13 cellular contexts compared by ENCODE assay signal in the genomic region with DNA sequence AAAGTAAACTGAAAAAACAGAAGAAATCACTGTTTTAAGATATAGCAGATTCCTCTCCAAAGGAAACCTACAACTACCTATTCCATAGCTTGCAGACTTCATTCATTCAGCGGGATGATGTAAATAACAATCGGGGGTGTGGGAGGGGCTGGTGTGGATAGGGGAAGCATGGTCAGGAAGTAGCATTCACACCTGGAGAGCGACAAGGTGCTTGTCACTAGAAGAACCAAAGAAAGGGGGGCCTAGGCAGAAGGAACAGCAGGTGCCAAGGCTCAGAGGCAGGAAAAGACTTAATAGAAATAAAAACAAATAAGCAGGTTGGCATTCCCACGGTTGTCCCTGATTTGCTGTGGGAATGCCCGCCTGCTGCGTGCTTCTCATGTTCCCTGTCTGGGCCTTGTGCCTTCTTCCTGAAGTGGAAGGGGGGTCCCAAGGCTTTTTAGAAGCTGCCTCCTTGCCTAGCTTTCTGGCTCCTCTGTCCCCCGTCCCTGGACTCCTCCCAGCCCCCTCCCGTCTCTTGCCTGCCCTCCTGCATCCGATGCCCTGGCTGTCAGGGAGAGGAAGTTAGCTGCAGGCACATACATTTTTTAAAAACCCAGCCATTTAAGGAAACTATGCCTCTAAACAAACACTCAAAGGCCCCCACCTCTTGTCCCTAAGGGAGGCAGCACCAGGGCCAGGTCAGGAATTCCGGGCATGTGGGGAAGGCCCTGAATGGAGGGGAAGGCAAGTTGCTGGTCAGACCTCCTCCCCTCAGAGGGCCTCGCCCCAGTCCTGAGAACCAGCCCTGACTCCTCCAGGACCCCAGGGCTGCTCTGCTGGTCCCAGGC. TPM values are rescaled to one million over a fixed set of nuclear protein-coding genes. Genes with fewer than 3 reads are reported as not detected.
DNase-seq lines count a peak whose midpoint lies in the region; ATAC-seq, FAIRE-seq and TF ChIP-seq lines count a peak whose summit lies in the region.
"Had no signal": no experiment of that assay in that cellular context is flagged by ENCODE, and none has a peak within 500 bp of the region (broad histone marks: within the 10 kb centered on the region; RNA-seq: fewer than 3 reads in every experiment).

No MANE protein-coding gene starts in this region.

- H3K9me2 ChIP-seq in Loucy (replicated peaks; ENCODE audit: low read depth, low read length), result no peaks in the 10 kb centered on the region

- H4K5ac ChIP-seq in H1 (ENCODE audit: insufficient read length, low read depth, low read length), result no peak overlapping the region

- peaks cover 68% of the 10 kb centered on the region for H3K4me1 ChIP-seq in Loucy (ENCODE audit: insufficient read depth, low read length, poor library complexity, severe bottlenecking)
- peaks cover 8 to 30% (median 13%) of the 10 kb centered on the region in 4 experiments for H3K4me1 ChIP-seq in H1 (replicated peaks in 1 of 4; ENCODE audit: control insufficient read depth in 3 of 4, insufficient read depth in 4 of 4, low read length in 3 of 4)

- H3K36me3 ChIP-seq in Loucy (ENCODE audit: insufficient read depth, low read length) (no peaks in the 10 kb centered on the region), H1 (ENCODE audit: control insufficient read depth in 2 of 4, insufficient read depth in 4 of 4, low read length in 3 of 4) (no peaks in the 10 kb centered on the region)

- H3K4ac ChIP-seq in H1 (replicated peaks; ENCODE audit: insufficient read length, low read depth, low read length), result no peak overlapping the region

- H3K4me3 ChIP-seq in Loucy (ENCODE audit: low read length, poor library complexity, severe bottlenecking) (no peak overlapping the region), H1 (ENCODE audit: extremely low read depth in 1 of 4, insufficient read depth in 2 of 4, low read depth in 3 of 4, low read length in 4 of 4) (peak overlapping the region in 1 of 4 experiments; percentile 17; a peak in 1 of 8 replicates)

- no peaks in the 10 kb centered on the region for H3K79me1 ChIP-seq in H1 (ENCODE audit: low read depth, low read length)

- 0 out of 3 replicates have a peak, but pooled peaks of 1 of the 2 experiments have one; percentile 39 for TF ChIP-seq POLR2A in H1 (IDR thresholded peaks at IDR 0.05; ENCODE audit: control extremely low read depth in 1 of 2, low read depth in 2 of 2, low read length in 2 of 2)

- peaks cover 2% of the 10 kb centered on the region; the same call in 1 of the 2 replicates for H3K23me2 ChIP-seq in H1 (ENCODE audit: low read depth, low read length)

- peak overlapping the region; percentile 76 for H2BK12ac ChIP-seq in H1 (ENCODE audit: low read depth, low read length)

- H3K9me3 ChIP-seq in Loucy (ENCODE audit: insufficient read depth, low read depth, low read length) (no peaks in the 10 kb centered on the region), H1 (ENCODE audit: insufficient read depth in 2 of 2, low read depth in 1 of 2, low read length in 1 of 2) (no peaks in the 10 kb centered on the region)

- H2BK120ac ChIP-seq in H1 (replicated peaks; ENCODE audit: low read depth, low read length), result no peak overlapping the region

- CTCF ChIA-PET in H1 (lab: Charles Lee; ENCODE audit: partially characterized antibody), result interaction anchor here (0.8 to 34.2 kb wide), 10 partner anchors 8 to 388 kb away, joined by 3 to 1347 read pairs (median 4); no protein-coding TSS in a partner anchor

- TF ChIP-seq EP300 in H1 (IDR thresholded peaks at IDR 0.05; ENCODE audit: borderline replicate concordance in 1 of 2, low read depth in 2 of 2, low read length in 2 of 2), result no peak

- H3K23ac ChIP-seq in H1 (ENCODE audit: insufficient read length), result no peak overlapping the region

- POLR2A ChIA-PET in H1 (lab: Charles Lee; ENCODE audit: partially characterized antibody), result interaction anchor here (0.9 to 1.3 kb wide), 3 partner anchors 8 to 154 kb away, joined by 3 to 6 read pairs (median 3); no protein-coding TSS in a partner anchor

- no peak overlapping the region for H2AK5ac ChIP-seq in H1 (ENCODE audit: low read depth, low read length)

- H3K4me2 ChIP-seq in Loucy (ENCODE audit: low read depth, low read length, poor library complexity, severe bottlenecking) (peak overlapping the region; percentile 67), H1 (ENCODE audit: insufficient read depth in 1 of 2, low read depth in 2 of 2, low read length in 2 of 2) (peak overlapping the region; percentile 37 to 47)

- H3K14ac ChIP-seq in H1 (ENCODE audit: insufficient read length), result no peak overlapping the region

- no peak overlapping the region for H3K56ac ChIP-seq in H1 (replicated peaks; ENCODE audit: insufficient read length, low read depth, low read length)

- H3K27ac ChIP-seq in H1 (ENCODE audit: low read depth, low read length), result no peak overlapping the region; the same call in 1 of the 2 replicates

- H3K27me3 ChIP-seq in Loucy (ENCODE audit: insufficient read depth, low read length, poor library complexity, severe bottlenecking) (no peaks in the 10 kb centered on the region), H1 (replicated peaks in 1 of 4; ENCODE audit: control insufficient read depth in 3 of 4, extremely low read depth in 1 of 4, insufficient read depth in 3 of 4, low read length in 3 of 4) (no peaks in the 10 kb centered on the region; a peak in 2 of 7 replicates)

- H3F3A ChIP-seq in Loucy (ENCODE audit: low read depth), result peaks cover 13% of the 10 kb centered on the region; the same call in 1 of the 2 replicates

- H3K9ac ChIP-seq in Loucy (ENCODE audit: low read depth, low read length, poor library complexity, severe bottlenecking), result peak overlapping the region; percentile 37
- H3K9ac ChIP-seq in H1 (replicated peaks in 1 of 4; ENCODE audit: extremely low read depth in 1 of 4, low read depth in 3 of 4, low read length in 3 of 4), result no peak overlapping the region

- H2BK15ac ChIP-seq in H1 (ENCODE audit: low read length), result no peak overlapping the region

- 9% methylated on average over 11 of the region's 11 CpGs; no CpG with 5 or more reads in 1 of the 2 experiments for WGBS in H1 (ENCODE audit: extremely low coverage in 1 of 2, insufficient coverage in 1 of 2, insufficient read length in 1 of 2, insufficient replicate concordance in 2 of 2, low coverage in 1 of 2, low lambda C conversion rate in 2 of 2, missing lambda C conversion rate in 1 of 2), 2 experiments

- FAIRE-seq in H1 (lab: Jason Lieb, UNC), result peak; percentile 68
- FAIRE-seq: colon had no signal

- H4K20me1 ChIP-seq in Loucy (ENCODE audit: insufficient read depth, low read length, poor library complexity, severe bottlenecking) (no peaks in the 10 kb centered on the region), H1 (replicated peaks in 1 of 2; ENCODE audit: control insufficient read depth in 1 of 2, insufficient read depth in 2 of 2, low read length in 2 of 2) (no peaks in the 10 kb centered on the region)

- DNase-seq in NCI-H1417 (lab: John Stamatoyannopoulos, UW), result peak in 2 of 3 experiments; percentile 16 to 36
- DNase-seq in NCI-H1417 treated with DMSO at 0.1 percent for 48 hours (lab: John Stamatoyannopoulos, UW), result no peak
- DNase-seq in H1 (ENCODE audit: low read depth in 1 of 2, low spot score in 2 of 2), result peak in 1 of 2 experiments; percentile 77
- DNase-seq in renal cortical epithelial cell (ENCODE audit: low read depth), result peak; percentile 39
- DNase-seq in HT-29 (ENCODE audit: low spot score), result no peak
- no peak for DNase-seq in NCI-H1092 (lab: John Stamatoyannopoulos, UW)
- DNase-seq: NCI-H510A treated with DMSO at 0.1 percent for 48 hours; stimulated activated CD4-positive, alpha-beta T cell treated with anti-CD3 and anti-CD28 coated beads, Interleukin-4, amount 100 ng/mL, for 24 hours; T-cell had no signal

- H4K8ac ChIP-seq in H1 (ENCODE audit: extremely low read depth, insufficient read depth, low read length), result no peak overlapping the region; the same call in 1 of the 2 replicates

- TF ChIP-seq RAD21 in H1 (IDR thresholded peaks at IDR 0.05 in 1 of 2, conservative IDR thresholded peaks at IDR 0.05 in 1 of 2; ENCODE audit: low read depth in 2 of 2, low read length in 2 of 2), result no peak

- no peak for ATAC-seq in GM19452 (IDR thresholded peaks at IDR 0.05; ENCODE audit: unreplicated experiment)
- ATAC-seq: naive thymus-derived CD8-positive, alpha-beta T cell; T-cell had no signal

- H2BK20ac ChIP-seq in H1 (ENCODE audit: low read length), result peak overlapping the region; percentile 87; the same call in 1 of the 2 replicates

- H2BK5ac ChIP-seq in H1 (ENCODE audit: low read depth, low read length), result peak overlapping the region; percentile 88

- TF ChIP-seq CTCF in Loucy (conservative IDR thresholded peaks at IDR 0.05; ENCODE audit: low read length) (no peak), H1 (IDR thresholded peaks at IDR 0.05; ENCODE audit: control extremely low read depth in 1 of 3, insufficient read depth in 1 of 3, low read depth in 1 of 3, low read length in 3 of 3) (no peak)

- peak overlapping the region; percentile 93 for H3K18ac ChIP-seq in H1 (ENCODE audit: extremely low read depth, low read length)

- no peak overlapping the region for H2AFZ ChIP-seq in Loucy (ENCODE audit: low read length)
- H2AFZ ChIP-seq in H1 (ENCODE audit: low read length), result no peak overlapping the region

- H3K79me2 ChIP-seq in Loucy (ENCODE audit: insufficient read depth, low read length) (no peaks in the 10 kb centered on the region), H1 (ENCODE audit: control insufficient read depth in 1 of 2, insufficient read depth in 2 of 2, low read length in 2 of 2) (no peaks in the 10 kb centered on the region)

- H4K91ac ChIP-seq in H1 (replicated peaks; ENCODE audit: insufficient read length, low read length), result no peak overlapping the region

TF ChIP-seq in H1, 55 proteins besides CTCF, POLR2A, EP300 and RAD21 (continues in another document):
- TF ChIP-seq TEAD4 (IDR thresholded peaks at IDR 0.05; ENCODE audit: low read depth, low read length) (peak; percentile 96), SIRT6 (IDR thresholded peaks at IDR 0.05; ENCODE audit: low read length) (no peak), HDAC6 (IDR thresholded peaks at IDR 0.05; ENCODE audit: low read depth, low read length) (no peak), BCL11A (IDR thresholded peaks at IDR 0.05; ENCODE audit: low read depth in 2 of 2, low read length in 2 of 2) (no peak), POLR2AphosphoS5 (IDR thresholded peaks at IDR 0.05; ENCODE audit: low read depth, low read length) (no peak), KDM1A (IDR thresholded peaks at IDR 0.05; ENCODE audit: borderline replicate concordance, low read length) (no peak; the same call in 1 of the 2 replicates)

RNA-seq across cellular contexts. Expression of a gene that starts 54.7 kb away (rescaled TPM):
- total RNA-seq in H1 (2021; fragmentation: NEBNext Ultra II Directional; extraction: Animal tissue kit (Norgen Biotek cat#: 25700)), result 10.0 and 11.7 TPM in 2 replicates
- 3.6 and 5.6 TPM in 2 replicates for polyA plus RNA-seq in H1 (2011; rRNA removed)
- polyA plus RNA-seq in H1 (2011; cell fraction: cytosol; rRNA removed), result 5.0 TPM
- polyA plus RNA-seq in H1 (2011; cell fraction: nucleus; rRNA removed), result 6.9 TPM
- polyA plus RNA-seq in H1 (2012, experiment 1 of 2), result 4.1 to 4.5 TPM (median 4.2 TPM) in 4 replicates
- 1.9 TPM for polyA plus RNA-seq in H1 (2012, experiment 2 of 2)
- 3.0 TPM for polyA plus RNA-seq in H1 (2013, experiment 1 of 2)
- 3.1 TPM for polyA plus RNA-seq in H1 (2013, experiment 2 of 2)
- 8.0 and 10.8 TPM in 2 replicates for polyA minus RNA-seq in H1 (2011; rRNA and poly(A)+ RNA removed)
- polyA minus RNA-seq in H1 (2011; cell fraction: cytosol; rRNA and poly(A)+ RNA removed), result 4.5 TPM
- polyA minus RNA-seq in H1 (2011; cell fraction: nucleus; rRNA and poly(A)+ RNA removed), result 9.1 TPM
- 2.3 and 10.1 TPM in 2 replicates for total RNA-seq in renal cortical epithelial cell
- total RNA-seq in HT-29 (2014; rRNA removed; shearing (Covaris generic)), result 2.0 and 3.7 TPM in 2 replicates

Comparison
In these comparisons a context has a peak if more than half of its experiments do, and no peak if none do; other contexts are left out.
1. DNase-seq: peak in NCI-H1417 (2 of 3) and renal cortical epithelial cell (single experiment); none in NCI-H1417 treated with DMSO at 0.1 percent for 48 hours (single experiment), HT-29 (single experiment) and NCI-H1092 (single experiment).